1 cellular context compared by ENCODE assay signal in the genomic region with DNA sequence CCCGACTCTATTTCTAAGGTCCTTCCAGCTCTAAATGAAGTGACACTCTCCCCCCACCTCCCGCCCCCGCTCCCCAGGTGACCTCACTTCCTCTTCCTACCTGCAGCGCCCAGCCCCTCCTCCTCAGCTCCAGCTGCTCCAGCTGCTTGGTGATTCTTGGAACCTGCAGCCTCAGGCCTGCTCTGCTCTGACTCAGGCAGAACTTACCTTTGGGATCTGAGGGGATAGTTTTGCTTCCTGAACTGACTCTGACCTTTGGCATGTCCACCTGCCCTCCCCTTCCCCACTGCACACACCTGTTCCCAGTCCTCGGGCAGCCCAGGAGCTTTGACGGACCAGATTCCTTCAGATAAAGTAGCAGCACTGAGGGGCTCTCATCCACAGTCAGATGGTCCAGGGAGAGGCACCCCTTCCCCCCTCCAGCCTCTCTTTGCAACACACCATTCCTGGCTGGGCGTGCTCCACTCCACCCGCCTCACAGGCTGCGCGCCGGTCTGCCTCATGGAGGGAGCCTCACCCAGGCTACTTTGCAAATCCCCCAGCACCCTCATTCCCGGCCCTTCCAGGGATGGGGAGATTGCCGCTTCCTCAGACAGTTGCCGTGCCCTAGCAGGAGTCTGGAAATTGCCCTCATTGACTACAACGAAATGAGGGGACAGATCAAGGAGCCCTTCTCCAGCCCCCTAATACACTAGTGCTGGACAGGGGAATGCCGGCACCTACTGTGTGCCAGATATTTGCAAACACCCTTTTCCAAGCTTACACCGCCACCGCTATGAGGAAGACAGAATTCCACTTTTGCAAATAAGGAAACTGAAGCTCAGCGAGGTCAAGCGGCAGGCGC.
TF ChIP-seq lines count a peak whose summit lies in the region.

No MANE protein-coding gene starts in this region.

TF ChIP-seq in K562, 482 proteins besides CTCF, POLR2A, EP300 and RAD21 (continued from another document):
- TF ChIP-seq, protein P1, sequence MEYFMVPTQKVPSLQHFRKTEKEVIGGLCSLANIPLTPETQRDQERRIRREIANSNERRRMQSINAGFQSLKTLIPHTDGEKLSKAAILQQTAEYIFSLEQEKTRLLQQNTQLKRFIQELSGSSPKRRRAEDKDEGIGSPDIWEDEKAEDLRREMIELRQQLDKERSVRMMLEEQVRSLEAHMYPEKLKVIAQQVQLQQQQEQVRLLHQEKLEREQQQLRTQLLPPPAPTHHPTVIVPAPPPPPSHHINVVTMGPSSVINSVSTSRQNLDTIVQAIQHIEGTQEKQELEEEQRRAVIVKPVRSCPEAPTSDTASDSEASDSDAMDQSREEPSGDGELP (CRISPR knock-in tag; IDR thresholded peaks at IDR 0.05; ENCODE audit: borderline replicate concordance): peak; percentile 83
- TF ChIP-seq, protein P2, sequence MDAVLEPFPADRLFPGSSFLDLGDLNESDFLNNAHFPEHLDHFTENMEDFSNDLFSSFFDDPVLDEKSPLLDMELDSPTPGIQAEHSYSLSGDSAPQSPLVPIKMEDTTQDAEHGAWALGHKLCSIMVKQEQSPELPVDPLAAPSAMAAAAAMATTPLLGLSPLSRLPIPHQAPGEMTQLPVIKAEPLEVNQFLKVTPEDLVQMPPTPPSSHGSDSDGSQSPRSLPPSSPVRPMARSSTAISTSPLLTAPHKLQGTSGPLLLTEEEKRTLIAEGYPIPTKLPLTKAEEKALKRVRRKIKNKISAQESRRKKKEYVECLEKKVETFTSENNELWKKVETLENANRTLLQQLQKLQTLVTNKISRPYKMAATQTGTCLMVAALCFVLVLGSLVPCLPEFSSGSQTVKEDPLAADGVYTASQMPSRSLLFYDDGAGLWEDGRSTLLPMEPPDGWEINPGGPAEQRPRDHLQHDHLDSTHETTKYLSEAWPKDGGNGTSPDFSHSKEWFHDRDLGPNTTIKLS (IDR thresholded peaks at IDR 0.05; ENCODE audit: borderline replicate concordance, low read depth): no peak
- TF ChIP-seq ZNF444 (CRISPR knock-in tag; IDR thresholded peaks at IDR 0.05): no peak
- no peak for TF ChIP-seq ZNF146 (CRISPR knock-in tag; IDR thresholded peaks at IDR 0.05; ENCODE audit: unreplicated experiment)
- TF ChIP-seq, protein P3, sequence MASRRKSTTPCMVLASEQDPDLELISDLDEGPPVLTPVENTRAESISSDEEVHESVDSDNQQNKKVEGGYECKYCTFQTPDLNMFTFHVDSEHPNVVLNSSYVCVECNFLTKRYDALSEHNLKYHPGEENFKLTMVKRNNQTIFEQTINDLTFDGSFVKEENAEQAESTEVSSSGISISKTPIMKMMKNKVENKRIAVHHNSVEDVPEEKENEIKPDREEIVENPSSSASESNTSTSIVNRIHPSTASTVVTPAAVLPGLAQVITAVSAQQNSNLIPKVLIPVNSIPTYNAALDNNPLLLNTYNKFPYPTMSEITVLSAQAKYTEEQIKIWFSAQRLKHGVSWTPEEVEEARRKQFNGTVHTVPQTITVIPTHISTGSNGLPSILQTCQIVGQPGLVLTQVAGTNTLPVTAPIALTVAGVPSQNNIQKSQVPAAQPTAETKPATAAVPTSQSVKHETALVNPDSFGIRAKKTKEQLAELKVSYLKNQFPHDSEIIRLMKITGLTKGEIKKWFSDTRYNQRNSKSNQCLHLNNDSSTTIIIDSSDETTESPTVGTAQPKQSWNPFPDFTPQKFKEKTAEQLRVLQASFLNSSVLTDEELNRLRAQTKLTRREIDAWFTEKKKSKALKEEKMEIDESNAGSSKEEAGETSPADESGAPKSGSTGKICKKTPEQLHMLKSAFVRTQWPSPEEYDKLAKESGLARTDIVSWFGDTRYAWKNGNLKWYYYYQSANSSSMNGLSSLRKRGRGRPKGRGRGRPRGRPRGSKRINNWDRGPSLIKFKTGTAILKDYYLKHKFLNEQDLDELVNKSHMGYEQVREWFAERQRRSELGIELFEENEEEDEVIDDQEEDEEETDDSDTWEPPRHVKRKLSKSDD (conservative IDR thresholded peaks at IDR 0.05; ENCODE audit: low read length): no peak
- no peak for TF ChIP-seq MAFF (IDR thresholded peaks at IDR 0.05; ENCODE audit: low read length)
- TF ChIP-seq, protein P4, sequence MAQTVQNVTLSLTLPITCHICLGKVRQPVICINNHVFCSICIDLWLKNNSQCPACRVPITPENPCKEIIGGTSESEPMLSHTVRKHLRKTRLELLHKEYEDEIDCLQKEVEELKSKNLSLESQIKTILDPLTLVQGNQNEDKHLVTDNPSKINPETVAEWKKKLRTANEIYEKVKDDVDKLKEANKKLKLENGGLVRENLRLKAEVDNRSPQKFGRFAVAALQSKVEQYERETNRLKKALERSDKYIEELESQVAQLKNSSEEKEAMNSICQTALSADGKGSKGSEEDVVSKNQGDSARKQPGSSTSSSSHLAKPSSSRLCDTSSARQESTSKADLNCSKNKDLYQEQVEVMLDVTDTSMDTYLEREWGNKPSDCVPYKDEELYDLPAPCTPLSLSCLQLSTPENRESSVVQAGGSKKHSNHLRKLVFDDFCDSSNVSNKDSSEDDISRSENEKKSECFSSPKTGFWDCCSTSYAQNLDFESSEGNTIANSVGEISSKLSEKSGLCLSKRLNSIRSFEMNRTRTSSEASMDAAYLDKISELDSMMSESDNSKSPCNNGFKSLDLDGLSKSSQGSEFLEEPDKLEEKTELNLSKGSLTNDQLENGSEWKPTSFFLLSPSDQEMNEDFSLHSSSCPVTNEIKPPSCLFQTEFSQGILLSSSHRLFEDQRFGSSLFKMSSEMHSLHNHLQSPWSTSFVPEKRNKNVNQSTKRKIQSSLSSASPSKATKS (CRISPR knock-in tag; IDR thresholded peaks at IDR 0.05): no peak
- TF ChIP-seq NR2C1 (IDR thresholded peaks at IDR 0.05): peak; percentile 27; the same call in 1 of the 2 replicates
- TF ChIP-seq NR2C1 (tag; IDR thresholded peaks at IDR 0.05): no peak
- no peak for TF ChIP-seq SMAD3 (CRISPR knock-in tag; conservative IDR thresholded peaks at IDR 0.05)
- no peak for TF ChIP-seq ZNF445 (CRISPR knock-in tag; IDR thresholded peaks at IDR 0.05; ENCODE audit: low read depth)
- no peak; the same call in 1 of the 2 replicates for TF ChIP-seq ETV5 (CRISPR knock-in tag; IDR thresholded peaks at IDR 0.05; ENCODE audit: low read depth)
- TF ChIP-seq JUN (IDR thresholded peaks at IDR 0.05; ENCODE audit: borderline replicate concordance, low read depth, low read length): 0 out of 2 replicates have a peak, but pooled peaks have one; percentile 12
- TF ChIP-seq JUN (CRISPR knock-in tag; IDR thresholded peaks at IDR 0.05; ENCODE audit: borderline replicate concordance): no peak
- 0 out of 2 replicates have a peak, but pooled peaks have one; percentile 8 for TF ChIP-seq ZNF830 (CRISPR knock-in tag; IDR thresholded peaks at IDR 0.05)
- peak; percentile 28 for TF ChIP-seq RBBP5 (IDR thresholded peaks at IDR 0.05; ENCODE audit: borderline replicate concordance, insufficient read depth, low read length, poor library complexity, severe bottlenecking)
- TF ChIP-seq, protein P5, sequence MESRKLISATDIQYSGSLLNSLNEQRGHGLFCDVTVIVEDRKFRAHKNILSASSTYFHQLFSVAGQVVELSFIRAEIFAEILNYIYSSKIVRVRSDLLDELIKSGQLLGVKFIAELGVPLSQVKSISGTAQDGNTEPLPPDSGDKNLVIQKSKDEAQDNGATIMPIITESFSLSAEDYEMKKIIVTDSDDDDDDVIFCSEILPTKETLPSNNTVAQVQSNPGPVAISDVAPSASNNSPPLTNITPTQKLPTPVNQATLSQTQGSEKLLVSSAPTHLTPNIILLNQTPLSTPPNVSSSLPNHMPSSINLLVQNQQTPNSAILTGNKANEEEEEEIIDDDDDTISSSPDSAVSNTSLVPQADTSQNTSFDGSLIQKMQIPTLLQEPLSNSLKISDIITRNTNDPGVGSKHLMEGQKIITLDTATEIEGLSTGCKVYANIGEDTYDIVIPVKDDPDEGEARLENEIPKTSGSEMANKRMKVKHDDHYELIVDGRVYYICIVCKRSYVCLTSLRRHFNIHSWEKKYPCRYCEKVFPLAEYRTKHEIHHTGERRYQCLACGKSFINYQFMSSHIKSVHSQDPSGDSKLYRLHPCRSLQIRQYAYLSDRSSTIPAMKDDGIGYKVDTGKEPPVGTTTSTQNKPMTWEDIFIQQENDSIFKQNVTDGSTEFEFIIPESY (CRISPR knock-in tag; IDR thresholded peaks at IDR 0.05): no peak
- TF ChIP-seq MEF2D (tag; conservative IDR thresholded peaks at IDR 0.05; ENCODE audit: low read depth): no peak
- no peak for TF ChIP-seq RBM22 (IDR thresholded peaks at IDR 0.05; ENCODE audit: low read depth, low read length, poor library complexity, severe bottlenecking)
- TF ChIP-seq ZNF174 (CRISPR knock-in tag; IDR thresholded peaks at IDR 0.05): no peak
- TF ChIP-seq PKNOX1 (IDR thresholded peaks at IDR 0.05): no peak
- TF ChIP-seq, protein P6, sequence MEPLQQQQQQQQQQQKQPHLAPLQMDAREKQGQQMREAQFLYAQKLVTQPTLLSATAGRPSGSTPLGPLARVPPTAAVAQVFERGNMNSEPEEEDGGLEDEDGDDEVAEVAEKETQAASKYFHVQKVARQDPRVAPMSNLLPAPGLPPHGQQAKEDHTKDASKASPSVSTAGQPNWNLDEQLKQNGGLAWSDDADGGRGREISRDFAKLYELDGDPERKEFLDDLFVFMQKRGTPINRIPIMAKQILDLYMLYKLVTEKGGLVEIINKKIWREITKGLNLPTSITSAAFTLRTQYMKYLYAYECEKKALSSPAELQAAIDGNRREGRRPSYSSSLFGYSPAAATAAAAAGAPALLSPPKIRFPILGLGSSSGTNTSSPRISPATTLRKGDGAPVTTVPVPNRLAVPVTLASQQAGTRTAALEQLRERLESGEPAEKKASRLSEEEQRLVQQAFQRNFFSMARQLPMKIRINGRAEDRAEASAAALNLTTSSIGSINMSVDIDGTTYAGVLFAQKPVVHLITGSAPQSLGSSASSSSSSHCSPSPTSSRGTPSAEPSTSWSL (CRISPR knock-in tag; IDR thresholded peaks at IDR 0.05; ENCODE audit: borderline replicate concordance): no peak
- TF ChIP-seq MYC (IDR thresholded peaks at IDR 0.05; ENCODE audit: low read depth, low read length): no peak
- no peak for TF ChIP-seq MYC (CRISPR knock-in tag; IDR thresholded peaks at IDR 0.05; ENCODE audit: borderline replicate concordance, low read depth)
- no peak for TF ChIP-seq NCOR1 (IDR thresholded peaks at IDR 0.05)
- TF ChIP-seq SMARCE1 (IDR thresholded peaks at IDR 0.05): no peak
- TF ChIP-seq MAFG (tag; conservative IDR thresholded peaks at IDR 0.05): no peak
- TF ChIP-seq, protein P7, sequence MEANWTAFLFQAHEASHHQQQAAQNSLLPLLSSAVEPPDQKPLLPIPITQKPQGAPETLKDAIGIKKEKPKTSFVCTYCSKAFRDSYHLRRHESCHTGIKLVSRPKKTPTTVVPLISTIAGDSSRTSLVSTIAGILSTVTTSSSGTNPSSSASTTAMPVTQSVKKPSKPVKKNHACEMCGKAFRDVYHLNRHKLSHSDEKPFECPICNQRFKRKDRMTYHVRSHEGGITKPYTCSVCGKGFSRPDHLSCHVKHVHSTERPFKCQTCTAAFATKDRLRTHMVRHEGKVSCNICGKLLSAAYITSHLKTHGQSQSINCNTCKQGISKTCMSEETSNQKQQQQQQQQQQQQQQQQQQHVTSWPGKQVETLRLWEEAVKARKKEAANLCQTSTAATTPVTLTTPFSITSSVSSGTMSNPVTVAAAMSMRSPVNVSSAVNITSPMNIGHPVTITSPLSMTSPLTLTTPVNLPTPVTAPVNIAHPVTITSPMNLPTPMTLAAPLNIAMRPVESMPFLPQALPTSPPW (CRISPR knock-in tag; IDR thresholded peaks at IDR 0.05): peak; percentile 70
- TF ChIP-seq GABPA (tag; conservative IDR thresholded peaks at IDR 0.05; ENCODE audit: low read depth): peak; percentile 67
- TF ChIP-seq ARID1B (IDR thresholded peaks at IDR 0.05): 0 out of 2 replicates have a peak, but pooled peaks have one; percentile 6
- TF ChIP-seq, protein P8, sequence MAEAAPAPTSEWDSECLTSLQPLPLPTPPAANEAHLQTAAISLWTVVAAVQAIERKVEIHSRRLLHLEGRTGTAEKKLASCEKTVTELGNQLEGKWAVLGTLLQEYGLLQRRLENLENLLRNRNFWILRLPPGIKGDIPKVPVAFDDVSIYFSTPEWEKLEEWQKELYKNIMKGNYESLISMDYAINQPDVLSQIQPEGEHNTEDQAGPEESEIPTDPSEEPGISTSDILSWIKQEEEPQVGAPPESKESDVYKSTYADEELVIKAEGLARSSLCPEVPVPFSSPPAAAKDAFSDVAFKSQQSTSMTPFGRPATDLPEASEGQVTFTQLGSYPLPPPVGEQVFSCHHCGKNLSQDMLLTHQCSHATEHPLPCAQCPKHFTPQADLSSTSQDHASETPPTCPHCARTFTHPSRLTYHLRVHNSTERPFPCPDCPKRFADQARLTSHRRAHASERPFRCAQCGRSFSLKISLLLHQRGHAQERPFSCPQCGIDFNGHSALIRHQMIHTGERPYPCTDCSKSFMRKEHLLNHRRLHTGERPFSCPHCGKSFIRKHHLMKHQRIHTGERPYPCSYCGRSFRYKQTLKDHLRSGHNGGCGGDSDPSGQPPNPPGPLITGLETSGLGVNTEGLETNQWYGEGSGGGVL (CRISPR knock-in tag; IDR thresholded peaks at IDR 0.05): no peak
- peak; percentile 19 for TF ChIP-seq SAP30 (IDR thresholded peaks at IDR 0.05; ENCODE audit: borderline replicate concordance, insufficient read depth, low read depth, low read length, poor library complexity, severe bottlenecking)
- TF ChIP-seq FOXP1 (CRISPR knock-in tag; IDR thresholded peaks at IDR 0.05): peak; percentile 33; the same call in 1 of the 2 replicates
- TF ChIP-seq E2F4 (CRISPR knock-in tag; IDR thresholded peaks at IDR 0.05; ENCODE audit: low read depth): no peak
- peak; percentile 88 for TF ChIP-seq ZEB2 (IDR thresholded peaks at IDR 0.05)
- no peak for TF ChIP-seq CEBPB (tag; IDR thresholded peaks at IDR 0.05)
- TF ChIP-seq SPI1 (IDR thresholded peaks at IDR 0.05; ENCODE audit: borderline replicate concordance, low read depth, low read length): peak; percentile 83
